1 cellular context compared by ENCODE assay signal in genomic region chr17:27519550-27519949, GRCh38.
TF ChIP-seq lines count a peak whose summit lies in the region.

No MANE protein-coding gene starts in this region.

TF ChIP-seq in GM12878, 131 proteins besides CTCF, POLR2A, EP300 and RAD21 (continued from another document and continues in another):
- TF ChIP-seq MTA2 (IDR thresholded peaks at IDR 0.05; ENCODE audit: low read depth) (peak; percentile 43; the same call in 1 of the 2 replicates), SMAD5 (IDR thresholded peaks at IDR 0.05; ENCODE audit: low read depth) (no peak), CHD2 (IDR thresholded peaks at IDR 0.05; ENCODE audit: borderline replicate concordance, low read depth, low read length) (no peak), JUNB (IDR thresholded peaks at IDR 0.05) (peak; percentile 32; the same call in 1 of the 2 replicates), IRF3 (IDR thresholded peaks at IDR 0.05) (no peak), FOS (IDR thresholded peaks at IDR 0.05; ENCODE audit: borderline replicate concordance, extremely low read depth, insufficient read length) (no peak), NBN (IDR thresholded peaks at IDR 0.05) (no peak), MEF2B (IDR thresholded peaks at IDR 0.05; ENCODE audit: partially characterized antibody, poor library complexity, severe bottlenecking) (peak; percentile 20), SREBF1 (IDR thresholded peaks at IDR 0.05; ENCODE audit: low read length) (no peak), BHLHE40 (IDR thresholded peaks at IDR 0.05; ENCODE audit: borderline replicate concordance in 1 of 2, low read depth in 2 of 2, low read length in 1 of 2) (no peak), KDM1A (IDR thresholded peaks at IDR 0.05; ENCODE audit: borderline replicate concordance) (no peak), SRF (IDR thresholded peaks at IDR 0.05; ENCODE audit: low read depth in 2 of 2, low read length in 2 of 2) (0 out of 4 replicates have a peak, but pooled peaks of 1 of the 2 experiments have one; percentile 12), ELK1 (IDR thresholded peaks at IDR 0.05; ENCODE audit: low read depth, low read length) (no peak), FOXM1 (IDR thresholded peaks at IDR 0.05; ENCODE audit: low read depth, low read length) (0 out of 2 replicates have a peak, but pooled peaks have one; percentile 16), IRF4 (IDR thresholded peaks at IDR 0.05; ENCODE audit: low read depth, low read length) (no peak), SP1 (IDR thresholded peaks at IDR 0.05; ENCODE audit: low read depth, low read length) (no peak), KAT2A (conservative IDR thresholded peaks at IDR 0.05; ENCODE audit: control insufficient read depth, low read depth, low read length) (no peak), ZBTB33 (IDR thresholded peaks at IDR 0.05) (no peak), CBFB (IDR thresholded peaks at IDR 0.05; ENCODE audit: low read depth) (no peak), STAT3 (IDR thresholded peaks at IDR 0.05; ENCODE audit: low read depth, low read length) (no peak), DPF2 (IDR thresholded peaks at IDR 0.05) (peak; percentile 47; the same call in 1 of the 2 replicates), POU2F2 (IDR thresholded peaks at IDR 0.05; ENCODE audit: borderline replicate concordance, low read depth, low read length) (no peak), BCL3 (IDR thresholded peaks at IDR 0.05; ENCODE audit: borderline replicate concordance, insufficient read depth, low read depth, low read length, poor library complexity, severe bottlenecking) (peak; percentile 22), MEF2A (IDR thresholded peaks at IDR 0.05; ENCODE audit: insufficient read depth, low read depth, low read length) (peak; percentile 80; the same call in 1 of the 2 replicates), NFXL1 (IDR thresholded peaks at IDR 0.05; ENCODE audit: borderline replicate concordance) (no peak), NFIC (IDR thresholded peaks at IDR 0.05; ENCODE audit: low read depth, low read length) (peak; percentile 66; the same call in 1 of the 2 replicates), RELA (IDR thresholded peaks at IDR 0.05; ENCODE audit: borderline replicate concordance, partially characterized antibody) (no peak), ESRRA (IDR thresholded peaks at IDR 0.05; ENCODE audit: low read length) (no peak), RFX5 (IDR thresholded peaks at IDR 0.05; ENCODE audit: low read depth, low read length) (no peak), NFYA (IDR thresholded peaks at IDR 0.05; ENCODE audit: borderline replicate concordance, low read depth, low read length) (no peak), NKRF (conservative IDR thresholded peaks at IDR 0.05) (no peak), NRF1 (conservative IDR thresholded peaks at IDR 0.05; ENCODE audit: low read depth, low read length) (no peak), BMI1 (IDR thresholded peaks at IDR 0.05; ENCODE audit: borderline replicate concordance) (no peak), JUND (IDR thresholded peaks at IDR 0.05; ENCODE audit: low read depth, low read length) (no peak), GATAD2B (conservative IDR thresholded peaks at IDR 0.05; ENCODE audit: low read depth) (0 out of 2 replicates have a peak, but pooled peaks have one; percentile 19), PRDM15 (CRISPR knock-in tag; IDR thresholded peaks at IDR 0.05) (no peak), IRF5 (IDR thresholded peaks at IDR 0.05; ENCODE audit: borderline replicate concordance) (no peak), HDGF (IDR thresholded peaks at IDR 0.05) (no peak), RUNX3 (IDR thresholded peaks at IDR 0.05; ENCODE audit: low read length) (peak; percentile 88), PKNOX1 (IDR thresholded peaks at IDR 0.05) (no peak), RELB (IDR thresholded peaks at IDR 0.05; ENCODE audit: low read depth) (peak; percentile 74; the same call in 1 of the 2 replicates), BRCA1 (IDR thresholded peaks at IDR 0.05; ENCODE audit: low read depth, low read length) (no peak), ETV6 (conservative IDR thresholded peaks at IDR 0.05 in 1 of 2, IDR thresholded peaks at IDR 0.05 in 1 of 2; ENCODE audit: borderline replicate concordance in 1 of 2, low read depth in 1 of 2) (0 out of 4 replicates have a peak, but pooled peaks of 1 of the 2 experiments have one; percentile 41), RB1 (IDR thresholded peaks at IDR 0.05; ENCODE audit: borderline replicate concordance) (no peak), GABPA (IDR thresholded peaks at IDR 0.05; ENCODE audit: low read depth) (no peak), HCFC1 (IDR thresholded peaks at IDR 0.05; ENCODE audit: low read length) (no peak), FOXK2 (IDR thresholded peaks at IDR 0.05) (no peak), IKZF2 (IDR thresholded peaks at IDR 0.05) (peak; percentile 41 to 44; a peak in 3 of 4 replicates), ZNF217 (IDR thresholded peaks at IDR 0.05) (no peak), SMC3 (IDR thresholded peaks at IDR 0.05; ENCODE audit: borderline replicate concordance, low read length) (no peak), EED (IDR thresholded peaks at IDR 0.05; ENCODE audit: low read depth) (peak; percentile 64; the same call in 1 of the 2 replicates), CHD1 (IDR thresholded peaks at IDR 0.05; ENCODE audit: low read depth, low read length) (no peak), LARP7 (IDR thresholded peaks at IDR 0.05) (no peak), CEBPB (IDR thresholded peaks at IDR 0.05; ENCODE audit: borderline replicate concordance in 1 of 2, low read depth in 2 of 2, low read length in 2 of 2) (no peak)
